Comparison of ENCODE assay signal across 11 cellular contexts in the genomic region with DNA sequence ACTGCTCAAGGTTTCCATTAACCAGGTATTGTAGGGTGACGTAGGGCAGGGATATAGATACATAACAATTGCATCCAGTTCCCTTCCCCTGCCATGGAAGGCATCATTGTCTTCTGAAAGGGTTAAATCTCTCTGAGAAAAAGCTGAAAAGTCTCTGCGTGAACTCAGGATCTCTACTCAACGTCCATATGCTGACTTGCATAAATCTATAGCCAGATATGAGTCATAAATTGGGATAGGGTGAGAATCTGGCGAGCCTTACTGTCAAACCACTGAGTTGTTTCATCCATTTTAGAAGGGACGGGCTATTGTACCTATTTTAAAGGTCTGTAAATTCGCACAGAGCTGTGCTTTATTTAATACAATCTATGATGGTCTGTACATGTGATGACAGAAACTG.
"Had no signal": no experiment of that assay in that cellular context is flagged by ENCODE, and none has a peak within 500 bp of the region (broad histone marks: within the 10 kb centered on the region; RNA-seq: fewer than 3 reads in every experiment).

No MANE protein-coding gene starts in this region.

- H3K9ac ChIP-seq: GM23248 had no signal

- ATAC-seq: GM23338, HCT116 had no signal

- H3K4me1 ChIP-seq: HAP-1 had no signal

- H3K4me2 ChIP-seq: GM23338 had no signal

- H2AFZ ChIP-seq: GM23248, GM23338 had no signal

- H3K27ac ChIP-seq: GM23248 had no signal

- H3K36me3 ChIP-seq: HAP-1 had no signal

- H3K9me3 ChIP-seq: HAP-1 had no signal

- H3K4me3 ChIP-seq: GM23248, GM23338, HAP-1 had no signal

- FAIRE-seq: H1, H54 had no signal

- DNase-seq: GM23248, GOT3, H7, H9, HCEC 1CT, HFFc6 had no signal
